2 cellular contexts compared by ENCODE assay signal in the genomic region with DNA sequence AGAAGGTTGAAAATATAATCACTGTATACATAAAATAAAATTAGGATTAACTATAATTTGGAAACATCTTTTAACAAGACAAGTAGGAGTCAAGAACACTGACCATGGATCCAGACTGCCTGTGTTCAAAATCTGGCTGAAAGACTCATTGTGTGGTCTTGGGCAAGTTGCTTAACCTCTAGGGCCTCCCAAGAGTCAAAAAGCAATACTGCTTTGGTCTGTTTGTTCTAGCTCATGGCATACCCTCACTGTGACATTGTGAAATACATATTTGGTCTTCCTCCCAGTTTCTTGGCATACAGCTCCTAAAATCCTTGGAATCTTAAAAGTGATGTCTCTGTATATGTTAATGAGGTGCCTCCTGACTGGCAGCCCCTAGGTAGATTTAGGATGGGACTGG. TPM values are rescaled to one million over a fixed set of nuclear protein-coding genes. Genes with fewer than 3 reads are reported as not detected.
"Had no signal": no experiment of that assay in that cellular context is flagged by ENCODE, and none has a peak within 500 bp of the region (broad histone marks: within the 10 kb centered on the region; RNA-seq: fewer than 3 reads in every experiment).

No MANE protein-coding gene starts in this region.

RNA-seq across cellular contexts. Expression of a gene that starts 12.3 kb away (rescaled TPM):
- total RNA-seq: urinary bladder had no signal
- polyA plus RNA-seq: liver had no signal
